ENCODE assay signal across 16 cellular contexts in genomic region chr3:36777424-36778218, GRCh38. TPM values are rescaled to one million over a fixed set of nuclear protein-coding genes. Genes with fewer than 3 reads are reported as not detected.
DNase-seq lines count a peak whose midpoint lies in the region; ATAC-seq, FAIRE-seq and TF ChIP-seq lines count a peak whose summit lies in the region.
"Had no signal": no experiment of that assay in that cellular context is flagged by ENCODE, and none has a peak within 500 bp of the region (broad histone marks: within the 10 kb centered on the region; RNA-seq: fewer than 3 reads in every experiment).

No MANE protein-coding gene starts in this region.

- no peak overlapping the region for H3K9ac ChIP-seq in H1 (replicated peaks in 1 of 4; ENCODE audit: extremely low read depth in 1 of 4, low read depth in 3 of 4, low read length in 3 of 4)
- H3K9ac ChIP-seq: BLaER1 had no signal

- no peak overlapping the region for H3K23ac ChIP-seq in H1 (ENCODE audit: insufficient read length)

- TF ChIP-seq EP300 in H1 (IDR thresholded peaks at IDR 0.05; ENCODE audit: borderline replicate concordance in 1 of 2, low read depth in 2 of 2, low read length in 2 of 2): no peak

- 0 out of 2 replicates have a peak overlapping the region, but pooled peaks have one; percentile 4 for H2AFZ ChIP-seq in H1 (ENCODE audit: low read length)

- H4K5ac ChIP-seq in H1 (ENCODE audit: insufficient read length, low read depth, low read length): no peak overlapping the region

- TF ChIP-seq POLR2A in H1 (IDR thresholded peaks at IDR 0.05; ENCODE audit: control extremely low read depth in 1 of 2, low read depth in 2 of 2, low read length in 2 of 2) (no peak), gastrocnemius medialis (IDR thresholded peaks at IDR 0.05) (no peak)

- no peak overlapping the region for H3K18ac ChIP-seq in H1 (ENCODE audit: extremely low read depth, low read length)

- no peak overlapping the region for H2BK12ac ChIP-seq in H1 (ENCODE audit: low read depth, low read length)

- H3K27me3 ChIP-seq in H1 (replicated peaks in 1 of 4; ENCODE audit: control insufficient read depth in 3 of 4, extremely low read depth in 1 of 4, insufficient read depth in 3 of 4, low read length in 3 of 4) (no peaks in the 10 kb centered on the region), dorsolateral prefrontal cortex (no peaks in the 10 kb centered on the region), gastrocnemius medialis (no peaks in the 10 kb centered on the region)
- H3K27me3 ChIP-seq: BLaER1, MG63 had no signal

- no peak overlapping the region for H4K91ac ChIP-seq in H1 (replicated peaks; ENCODE audit: insufficient read length, low read length)

- in situ Hi-C loops in gastrocnemius medialis (cut with MboI; ENCODE audit: low sequenced_read_pairs in 4 of 4): no loop called here

- H4K8ac ChIP-seq in H1 (ENCODE audit: extremely low read depth, insufficient read depth, low read length): no peak overlapping the region

- no peak for FAIRE-seq in H1 (lab: Jason Lieb, UNC)

- no peaks in the 10 kb centered on the region for H4K20me1 ChIP-seq in H1 (replicated peaks in 1 of 2; ENCODE audit: control insufficient read depth in 1 of 2, insufficient read depth in 2 of 2, low read length in 2 of 2)
- H4K20me1 ChIP-seq: BLaER1 had no signal

- intact Hi-C loops in dorsolateral prefrontal cortex (cut with DNase I) (no loop called here), gastrocnemius medialis (cut with DNase I; ENCODE audit: low total_unique reads) (no loop called here)

- H3K4me2 ChIP-seq in H1 (ENCODE audit: insufficient read depth in 1 of 2, low read depth in 2 of 2, low read length in 2 of 2): no peak overlapping the region
- H3K4me2 ChIP-seq: BLaER1 had no signal

- POLR2A ChIA-PET in H1 (lab: Charles Lee; ENCODE audit: partially characterized antibody): no interaction called here

- no peak for DNase-seq in H1 (ENCODE audit: low read depth in 1 of 2, low spot score in 2 of 2)
- no peak for DNase-seq in kidney glomerular epithelial cell (lab: John Stamatoyannopoulos, UW)
- no peak for DNase-seq in dorsolateral prefrontal cortex
- no peak for DNase-seq in gastrocnemius medialis
- DNase-seq: activated CD4-positive, alpha-beta T cell treated with anti-CD3 and anti-CD28 coated beads for 48 hours; activated naive CD8-positive, alpha-beta T cell treated with anti-CD3 and anti-CD28 coated beads for 36 hours; mammary epithelial cell; MG63; Right ventricle myocardium superior; T-helper 2 cell had no signal

- ATAC-seq in GM18909 (IDR thresholded peaks at IDR 0.05; ENCODE audit: poor library complexity, unreplicated experiment): peak; percentile 79
- ATAC-seq in GM21529 (IDR thresholded peaks at IDR 0.05; ENCODE audit: unreplicated experiment): peak; percentile 73
- ATAC-seq in HG03196 (IDR thresholded peaks at IDR 0.05; ENCODE audit: unreplicated experiment): peak; percentile 56
- no peak for ATAC-seq in gastrocnemius medialis

- H2BK15ac ChIP-seq in H1 (ENCODE audit: low read length): no peak overlapping the region

- no peak overlapping the region for H2BK5ac ChIP-seq in H1 (ENCODE audit: low read depth, low read length)

- no peak overlapping the region for H2BK20ac ChIP-seq in H1 (ENCODE audit: low read length)

- H3K27ac ChIP-seq in H1 (ENCODE audit: low read depth, low read length): no peak overlapping the region
- no peak overlapping the region for H3K27ac ChIP-seq in dorsolateral prefrontal cortex
- H3K27ac ChIP-seq in gastrocnemius medialis: no peak overlapping the region
- H3K27ac ChIP-seq: BLaER1, thoracic aorta had no signal

- H2BK120ac ChIP-seq in H1 (replicated peaks; ENCODE audit: low read depth, low read length): no peak overlapping the region

- no peak for TF ChIP-seq RAD21 in H1 (IDR thresholded peaks at IDR 0.05 in 1 of 2, conservative IDR thresholded peaks at IDR 0.05 in 1 of 2; ENCODE audit: low read depth in 2 of 2, low read length in 2 of 2)

- H3K9me3 ChIP-seq in H1 (ENCODE audit: insufficient read depth in 2 of 2, low read depth in 1 of 2, low read length in 1 of 2): no peaks in the 10 kb centered on the region
- no peaks in the 10 kb centered on the region for H3K9me3 ChIP-seq in gastrocnemius medialis
- H3K9me3 ChIP-seq: BLaER1, MG63, thoracic aorta had no signal

- 87% methylated on average over 2 of the region's 2 CpGs; no CpG with 5 or more reads in 1 of the 2 experiments for WGBS in H1 (ENCODE audit: extremely low coverage in 1 of 2, insufficient coverage in 1 of 2, insufficient read length in 1 of 2, insufficient replicate concordance in 2 of 2, low coverage in 1 of 2, low lambda C conversion rate in 2 of 2, missing lambda C conversion rate in 1 of 2), 2 experiments

- H3K56ac ChIP-seq in H1 (replicated peaks; ENCODE audit: insufficient read length, low read depth, low read length): no peak overlapping the region

- H3K14ac ChIP-seq in H1 (ENCODE audit: insufficient read length): no peak overlapping the region

- H3K79me1 ChIP-seq in H1 (ENCODE audit: low read depth, low read length): no peaks in the 10 kb centered on the region

- CTCF ChIA-PET in H1 (lab: Charles Lee; ENCODE audit: partially characterized antibody): interaction anchor here (1.4 kb wide), 1 partner anchor 36 kb away, joined by 6 read pairs; no protein-coding TSS in a partner anchor

- no peak overlapping the region for H2AK5ac ChIP-seq in H1 (ENCODE audit: low read depth, low read length)

- no peaks in the 10 kb centered on the region; the same call in 1 of the 2 replicates for H3K23me2 ChIP-seq in H1 (ENCODE audit: low read depth, low read length)

- H3K4me1 ChIP-seq in H1 (replicated peaks in 1 of 4; ENCODE audit: control insufficient read depth in 3 of 4, insufficient read depth in 4 of 4, low read length in 3 of 4): no peaks in the 10 kb centered on the region
- H3K4me1 ChIP-seq in gastrocnemius medialis: no peaks in the 10 kb centered on the region
- H3K4me1 ChIP-seq: BLaER1 had no signal

- H3K4me3 ChIP-seq in H1 (ENCODE audit: extremely low read depth in 1 of 4, insufficient read depth in 2 of 4, low read depth in 3 of 4, low read length in 4 of 4) (no peak overlapping the region), dorsolateral prefrontal cortex (no peak overlapping the region), gastrocnemius medialis (no peak overlapping the region)
- H3K4me3 ChIP-seq: BLaER1, MG63, thoracic aorta had no signal

- no peak overlapping the region for H3K4ac ChIP-seq in H1 (replicated peaks; ENCODE audit: insufficient read length, low read depth, low read length)

- H3K36me3 ChIP-seq in H1 (ENCODE audit: control insufficient read depth in 2 of 4, insufficient read depth in 4 of 4, low read length in 3 of 4) (no peaks in the 10 kb centered on the region), gastrocnemius medialis (no peaks in the 10 kb centered on the region)
- H3K36me3 ChIP-seq: BLaER1, MG63, thoracic aorta had no signal

- no peak for TF ChIP-seq CTCF in H1 (IDR thresholded peaks at IDR 0.05; ENCODE audit: control extremely low read depth in 1 of 3, insufficient read depth in 1 of 3, low read depth in 1 of 3, low read length in 3 of 3)
- no peak for TF ChIP-seq CTCF in dorsolateral prefrontal cortex (IDR thresholded peaks at IDR 0.05 in 54 of 56, conservative IDR thresholded peaks at IDR 0.05 in 2 of 56; ENCODE audit: low read depth in 1 of 56, partially characterized antibody in 56 of 56)
- no peak for TF ChIP-seq CTCF in gastrocnemius medialis (IDR thresholded peaks at IDR 0.05 in 4 of 5, conservative IDR thresholded peaks at IDR 0.05 in 1 of 5)

- no peaks in the 10 kb centered on the region for H3K79me2 ChIP-seq in H1 (ENCODE audit: control insufficient read depth in 1 of 2, insufficient read depth in 2 of 2, low read length in 2 of 2)

TF ChIP-seq in H1, 55 proteins besides CTCF, POLR2A, EP300 and RAD21 (continues in another document):
- TF ChIP-seq ASH2L (IDR thresholded peaks at IDR 0.05; ENCODE audit: low read length) (no peak), PHF8 (conservative IDR thresholded peaks at IDR 0.05; ENCODE audit: low read depth, low read length) (no peak), JUN (IDR thresholded peaks at IDR 0.05; ENCODE audit: low read depth, low read length) (no peak), ZNF274 (IDR thresholded peaks at IDR 0.05; ENCODE audit: borderline replicate concordance, extremely low read depth, low read length) (no peak), RNF2 (IDR thresholded peaks at IDR 0.05; ENCODE audit: borderline replicate concordance, low read depth, low read length, missing control alignments, poor library complexity, severe bottlenecking) (no peak), SUZ12 (IDR thresholded peaks at IDR 0.05; ENCODE audit: low read length) (no peak), ATF3 (IDR thresholded peaks at IDR 0.05; ENCODE audit: insufficient read depth, low read depth, low read length) (no peak), BRCA1 (IDR thresholded peaks at IDR 0.05; ENCODE audit: low read depth, low read length) (no peak), E2F6 (IDR thresholded peaks at IDR 0.05) (no peak), GTF2F1 (IDR thresholded peaks at IDR 0.05; ENCODE audit: borderline replicate concordance, low read depth, low read length) (no peak), TAF1 (IDR thresholded peaks at IDR 0.05; ENCODE audit: low read depth, low read length) (no peak), KDM1A (IDR thresholded peaks at IDR 0.05; ENCODE audit: borderline replicate concordance, low read length) (no peak), SP4 (IDR thresholded peaks at IDR 0.05; ENCODE audit: low read length) (no peak)

RNA-seq across cellular contexts. Expression of gene DCLK3, which starts 13.3 kb away (rescaled TPM):
- total RNA-seq in H1 (2021; fragmentation: NEBNext Ultra II Directional; extraction: Animal tissue kit (Norgen Biotek cat#: 25700)): 0.63 and 0.69 TPM in 2 replicates
- polyA plus RNA-seq in H1 (2011; rRNA removed): 0.27 TPM in 2 replicates
- 0.49 TPM for polyA plus RNA-seq in H1 (2011; cell fraction: cytosol; rRNA removed)
- polyA plus RNA-seq in H1 (2011; cell fraction: nucleus; rRNA removed): 0.44 TPM
- polyA plus RNA-seq in H1 (2012, experiment 1 of 2): 0.76 to 1.4 TPM (median 0.85 TPM) in 4 replicates
- 0.28 TPM for polyA plus RNA-seq in H1 (2012, experiment 2 of 2)
- 0.55 TPM for polyA plus RNA-seq in H1 (2013, experiment 1 of 2)
- 0.64 TPM for polyA plus RNA-seq in H1 (2013, experiment 2 of 2)
- 0.38 and 0.83 TPM in 2 replicates for polyA minus RNA-seq in H1 (2011; rRNA and poly(A)+ RNA removed)
- polyA minus RNA-seq in H1 (2011; cell fraction: cytosol; rRNA and poly(A)+ RNA removed): 0.44 TPM
- polyA minus RNA-seq in H1 (2011; cell fraction: nucleus; rRNA and poly(A)+ RNA removed): 0.50 TPM
- total RNA-seq in dorsolateral prefrontal cortex (1 to 10 TPM in 94 of 120 experiments, under 1 TPM in 26; 0.18 to 5.4 (median 1.7) TPM), gastrocnemius medialis (under 1 TPM; 0.10 to 0.55 (median 0.47) TPM)
- total RNA-seq: mammary epithelial cell; natural killer cell treated with Interleukin-12 subunit alpha and Interleukin-12 subunit beta and Interleukin-15 and Interleukin-18, amount 100 ng/mL, for 72 hours had no signal
- polyA plus RNA-seq: mammary epithelial cell had no signal

Comparison
In these comparisons a context has a peak if more than half of its experiments do, and no peak if none do; other contexts are left out.
1. ATAC-seq: peak in GM18909 (single experiment), GM21529 (single experiment) and HG03196 (single experiment); none in gastrocnemius medialis (0 of 2).